In the genomic region with DNA sequence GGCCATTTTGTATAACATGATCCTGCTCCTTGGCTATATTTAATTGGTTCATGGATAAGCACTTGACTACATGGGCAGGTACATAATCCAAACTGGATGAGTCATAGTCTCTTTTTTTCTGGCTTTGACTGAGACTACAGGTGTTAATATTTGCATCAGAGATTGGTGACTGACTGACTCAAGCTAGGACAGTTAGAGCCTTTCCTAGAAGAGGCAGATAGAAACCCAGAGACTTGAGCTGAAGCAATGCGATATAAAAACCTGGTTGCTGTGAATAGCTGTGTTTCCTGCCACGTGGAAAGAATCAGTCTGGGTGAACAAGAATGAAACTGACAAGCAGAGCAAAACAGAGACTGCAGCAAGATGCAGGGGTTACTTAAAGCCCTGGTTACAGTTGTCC, we compare ENCODE assay signal across 8 cellular contexts.
A peak's percentile ranks its signal among the peaks of the same experiment; 100 is the strongest.
DNase-seq lines count a peak whose midpoint lies in the region; ATAC-seq lines count a peak whose summit lies in the region.

No MANE protein-coding gene starts in this region.

- ATAC-seq in GM21576 (IDR thresholded peaks at IDR 0.05; ENCODE audit: unreplicated experiment) (peak; percentile 95), HG03558 (IDR thresholded peaks at IDR 0.05; ENCODE audit: extremely low read depth, unreplicated experiment) (peak; percentile 95)

- DNase-seq in NCI-H2107 treated with DMSO at 0.1 percent for 48 hours (lab: John Stamatoyannopoulos, UW; ENCODE audit: unreplicated experiment) = peak; percentile 25
- DNase-seq in NCI-H2107 (lab: John Stamatoyannopoulos, UW) = no peak
- DNase-seq in kidney tubule cell (ENCODE audit: low spot score) = peak; percentile 45
- DNase-seq in NCI-H69 (lab: John Stamatoyannopoulos, UW) = no peak
- no peak for DNase-seq in COLO668 (lab: John Stamatoyannopoulos, UW; ENCODE audit: unreplicated experiment)
- DNase-seq in amygdala (lab: John Stamatoyannopoulos, UW) = no peak

Comparison
In these comparisons a context has a peak if more than half of its experiments do, and no peak if none do; other contexts are left out.
1. DNase-seq: peak in NCI-H2107 treated with DMSO at 0.1 percent for 48 hours (single experiment) and kidney tubule cell (single experiment); none in NCI-H2107 (single experiment), NCI-H69 (single experiment), COLO668 (single experiment) and amygdala (0 of 56).